Comparison of ENCODE assay signal across 18 cellular contexts in the genomic region with DNA sequence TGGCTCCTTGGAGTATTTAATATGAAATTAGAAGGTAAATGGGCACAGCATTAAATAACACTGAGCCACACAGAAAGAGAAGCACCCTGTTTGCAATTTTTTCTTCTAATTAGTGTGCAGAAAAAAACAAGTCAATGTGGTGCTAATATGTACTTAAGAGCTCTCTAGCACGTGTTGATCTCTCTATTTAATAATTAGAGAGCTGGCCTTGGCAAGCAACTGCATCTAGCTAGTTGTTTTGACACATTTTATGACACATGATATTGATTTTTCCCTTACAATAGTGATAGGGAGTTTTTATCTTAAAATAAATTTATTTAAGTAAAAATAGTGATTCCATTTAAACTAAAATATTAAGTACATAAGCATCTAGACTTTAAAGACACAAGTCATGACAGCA. TPM values are rescaled to one million over a fixed set of nuclear protein-coding genes. Genes with fewer than 3 reads are reported as not detected.
DNase-seq lines count a peak whose midpoint lies in the region; ATAC-seq and TF ChIP-seq lines count a peak whose summit lies in the region.
"Had no signal": no experiment of that assay in that cellular context is flagged by ENCODE, and none has a peak within 500 bp of the region (broad histone marks: within the 10 kb centered on the region; RNA-seq: fewer than 3 reads in every experiment).

No MANE protein-coding gene starts in this region.

- DNase-seq in NCI-H2196 treated with DMSO at 0.1 percent for 48 hours (lab: John Stamatoyannopoulos, UW; ENCODE audit: unreplicated experiment), result peak; percentile 1
- DNase-seq in NCI-H2196 (lab: John Stamatoyannopoulos, UW; ENCODE audit: unreplicated experiment), result no peak
- DNase-seq in NCI-H1694 (lab: John Stamatoyannopoulos, UW), result peak; percentile 8
- DNase-seq in NCI-H69 (lab: John Stamatoyannopoulos, UW), result peak; percentile 65
- no peak for DNase-seq in tibial artery
- DNase-seq in omental fat pad (ENCODE audit: low spot score), result no peak
- no peak for DNase-seq in brain microvascular endothelial cell
- DNase-seq: DMS 273 treated with DMSO at 0.1 percent for 48 hours, DND-41, GDM1, GM23248, IMR-90, NCI-H2081 treated with DMSO at 0.1 percent for 48 hours, Peyer's patch, SW 1271, T-helper 2 cell had no signal

- H3K4me3 ChIP-seq in tibial artery, result no peak overlapping the region
- no peak overlapping the region for H3K4me3 ChIP-seq in brain microvascular endothelial cell (ENCODE audit: low read depth, low read length)
- H3K4me3 ChIP-seq: GM23248, Peyer's patch had no signal

- H3K27ac ChIP-seq in tibial artery (no peak overlapping the region), brain microvascular endothelial cell (no peak overlapping the region)
- H3K27ac ChIP-seq: GM23248, Peyer's patch had no signal

- no peaks in the 10 kb centered on the region for H3K9me3 ChIP-seq in tibial artery
- H3K9me3 ChIP-seq: Peyer's patch had no signal

- in situ Hi-C loops in brain microvascular endothelial cell (cut with HindIII; ENCODE audit: low pct_ligation_motif_present, low sequenced_read_pairs), result no loop called here

- H3K36me3 ChIP-seq in tibial artery (no peaks in the 10 kb centered on the region), brain microvascular endothelial cell (replicated peaks) (no peaks in the 10 kb centered on the region)
- H3K36me3 ChIP-seq: Peyer's patch had no signal

- TF ChIP-seq CTCF in tibial artery (IDR thresholded peaks at IDR 0.05) (no peak), omental fat pad (IDR thresholded peaks at IDR 0.05) (no peak), brain microvascular endothelial cell (IDR thresholded peaks at IDR 0.05; ENCODE audit: low read depth, low read length, missing control alignments) (no peak)

- H3K4me1 ChIP-seq in tibial artery, result no peaks in the 10 kb centered on the region
- H3K4me1 ChIP-seq: Peyer's patch had no signal

- H3K27me3 ChIP-seq in tibial artery, result no peaks in the 10 kb centered on the region
- H3K27me3 ChIP-seq in brain microvascular endothelial cell (replicated peaks), result no peaks in the 10 kb centered on the region
- H3K27me3 ChIP-seq: Peyer's patch had no signal

- no peak for ATAC-seq in HG03280 (IDR thresholded peaks at IDR 0.05; ENCODE audit: unreplicated experiment)
- no peak for ATAC-seq in omental fat pad (ENCODE audit: low FRiP score)
- ATAC-seq: HCT116 had no signal

- intact Hi-C loops in tibial artery (cut with DNase I; ENCODE audit: low total_unique reads), result no loop called here

RNA-seq across cellular contexts. Expression of gene NUDT12, which starts 54.5 kb away (rescaled TPM):
- total RNA-seq in omental fat pad, result 10 to 100 TPM in 1 of 4 donors, 1 to 10 TPM in 3; 3.5 to 14.3 (median 5.8) TPM

Comparison
In these comparisons a context has a peak if more than half of its experiments do, and no peak if none do; other contexts are left out.
1. DNase-seq: peak in NCI-H2196 treated with DMSO at 0.1 percent for 48 hours (single experiment), NCI-H1694 (single experiment) and NCI-H69 (single experiment); none in NCI-H2196 (single experiment), tibial artery (0 of 2), omental fat pad (single experiment) and brain microvascular endothelial cell (single experiment).